ENCODE assay signal across 8 cellular contexts in genomic region chr3:195653641-195654040, GRCh38.
DNase-seq lines count a peak whose midpoint lies in the region; ATAC-seq and TF ChIP-seq lines count a peak whose summit lies in the region.
"Not testable (repeated sequence)": the region's sequence is repeated elsewhere in the genome, so short reads cannot be mapped to it uniquely, and the experiment has no call there.

No MANE protein-coding gene starts in this region.

- peaks cover 14% of the 10 kb centered on the region for H3K4me1 Mint-ChIP-seq in CD14-positive monocyte
- not testable (repeated sequence) for H3K4me1 Mint-ChIP-seq in activated T-cell treated with anti-CD3 and anti-CD28 coated beads, Interleukin-2, amount 50 U/mL, for 24 hours (ENCODE audit: low read depth); nephron

- H3K27ac Mint-ChIP-seq in CD14-positive monocyte; activated T-cell treated with anti-CD3 and anti-CD28 coated beads, Interleukin-2, amount 50 U/mL, for 24 hours: not testable (repeated sequence)
- peak overlapping the region in 1 of 3 experiments; percentile 65 for H3K27ac Mint-ChIP-seq in nephron

- intact Hi-C loops in CD14-positive monocyte (cut with micrococcal nuclease); left cardiac atrium (cut with DNase I); transverse colon (cut with DNase I; ENCODE audit: low total_unique reads): not testable (repeated sequence)
- intact Hi-C loops in PC-9 (cut with micrococcal nuclease; ENCODE audit: unreplicated experiment) = loop anchor here (2.0 kb wide), 1 partner anchor 197 kb away; no protein-coding TSS in a partner anchor

- not testable (repeated sequence) for H4K20me1 ChIP-seq in PC-9 (ENCODE audit: insufficient read depth)

- H3K4me2 ChIP-seq in PC-9 = not testable (repeated sequence)

- not testable (repeated sequence) for DNase-seq in CD14-positive monocyte (ENCODE audit: low spot score); GM20000 (ENCODE audit: low spot score)
- peak in 1 of 2 experiments; percentile 37 for DNase-seq in PC-9
- DNase-seq in activated T-cell treated with anti-CD3 and anti-CD28 coated beads, Interleukin-2, amount 50 U/mL, for 24 hours = peak; percentile 34
- peak; percentile 46 for DNase-seq in choroid plexus epithelial cell (ENCODE audit: low read depth)
- peak; percentile 39 for DNase-seq in left cardiac atrium
- peak; percentile 18 for DNase-seq in transverse colon

- H3K27me3 Mint-ChIP-seq in CD14-positive monocyte (ENCODE audit: low read depth in 3 of 3); activated T-cell treated with anti-CD3 and anti-CD28 coated beads, Interleukin-2, amount 50 U/mL, for 24 hours; nephron (ENCODE audit: low read depth): not testable (repeated sequence)

- not testable (repeated sequence) for H3K4me3 Mint-ChIP-seq in CD14-positive monocyte; activated T-cell treated with anti-CD3 and anti-CD28 coated beads, Interleukin-2, amount 50 U/mL, for 24 hours
- H3K4me3 Mint-ChIP-seq in nephron = peak overlapping the region; percentile 65 to 80 (median 74)

- not testable (repeated sequence) for H3K4me1 ChIP-seq in PC-9 (replicated peaks; ENCODE audit: insufficient read depth); transverse colon

- H3K27me3 ChIP-seq in PC-9 (ENCODE audit: insufficient read depth, low read depth); transverse colon: not testable (repeated sequence)

- POLR2A ChIA-PET in PC-9 (lab: Charles Lee; ENCODE audit: unreplicated experiment) = not testable (repeated sequence)

- H3K36me3 Mint-ChIP-seq in CD14-positive monocyte; activated T-cell treated with anti-CD3 and anti-CD28 coated beads, Interleukin-2, amount 50 U/mL, for 24 hours (ENCODE audit: low read depth); nephron (ENCODE audit: low read depth): not testable (repeated sequence)

- TF ChIP-seq EP300 in transverse colon (IDR thresholded peaks at IDR 0.05; ENCODE audit: low read depth) = not testable (repeated sequence)

- BruUV-seq in PC-9 (replicated peaks; lab: Mats Ljungman, UMichigan) = not testable (repeated sequence)

- in situ Hi-C loops in transverse colon (cut with MboI; ENCODE audit: low pct_ligation_motif_present in 1 of 4, low pct_unique_long_range_greater_than_20kb in 1 of 4, low sequenced_read_pairs in 3 of 4) = not testable (repeated sequence)

- WGBS in transverse colon (ENCODE audit: low coverage in 1 of 2), 2 donors = no CpG with 5 or more reads among the region's 14 CpGs

- not testable (repeated sequence) for H2AFZ ChIP-seq in PC-9

- H3F3A ChIP-seq in PC-9 (ENCODE audit: insufficient read depth, low read depth) = not testable (repeated sequence)

- H3K27ac ChIP-seq in PC-9, transverse colon: not testable (repeated sequence)

- TF ChIP-seq CTCF in CD14-positive monocyte (IDR thresholded peaks at IDR 0.05) (peak; percentile 37), GM20000 (IDR thresholded peaks at IDR 0.05; ENCODE audit: extremely low read depth, missing control alignments) (peak; percentile 6), PC-9 (conservative IDR thresholded peaks at IDR 0.05) (peak; percentile 59), choroid plexus epithelial cell (conservative IDR thresholded peaks at IDR 0.05; ENCODE audit: low read depth, low read length) (peak; percentile 14), nephron (IDR thresholded peaks at IDR 0.05; ENCODE audit: unreplicated experiment in 3 of 3) (peak in 1 of 3 experiments; percentile 15), transverse colon (IDR thresholded peaks at IDR 0.05) (peak in 4 of 5 experiments; percentile 7 to 81 (median 32))

- not testable (repeated sequence) for H3K4me3 ChIP-seq in PC-9; choroid plexus epithelial cell (ENCODE audit: low read depth, low read length); transverse colon

- not testable (repeated sequence) for H3K9me3 ChIP-seq in PC-9 (ENCODE audit: insufficient read depth, low read depth); transverse colon

- H3K9me3 Mint-ChIP-seq in CD14-positive monocyte; activated T-cell treated with anti-CD3 and anti-CD28 coated beads, Interleukin-2, amount 50 U/mL, for 24 hours; nephron: not testable (repeated sequence)

- H3K79me2 ChIP-seq in PC-9 (ENCODE audit: low read depth) = not testable (repeated sequence)

- H3K36me3 ChIP-seq in PC-9 (ENCODE audit: low read depth); transverse colon: not testable (repeated sequence)

- CTCF ChIA-PET in PC-9 (lab: Charles Lee) = not testable (repeated sequence)

- not testable (repeated sequence) for ATAC-seq in left cardiac atrium

- not testable (repeated sequence) for TF ChIP-seq POLR2A in transverse colon (IDR thresholded peaks at IDR 0.05)

- not testable (repeated sequence) for H3K9me2 ChIP-seq in PC-9 (ENCODE audit: insufficient read depth)
